ENCODE assay signal across 21 cellular contexts in the genomic region with DNA sequence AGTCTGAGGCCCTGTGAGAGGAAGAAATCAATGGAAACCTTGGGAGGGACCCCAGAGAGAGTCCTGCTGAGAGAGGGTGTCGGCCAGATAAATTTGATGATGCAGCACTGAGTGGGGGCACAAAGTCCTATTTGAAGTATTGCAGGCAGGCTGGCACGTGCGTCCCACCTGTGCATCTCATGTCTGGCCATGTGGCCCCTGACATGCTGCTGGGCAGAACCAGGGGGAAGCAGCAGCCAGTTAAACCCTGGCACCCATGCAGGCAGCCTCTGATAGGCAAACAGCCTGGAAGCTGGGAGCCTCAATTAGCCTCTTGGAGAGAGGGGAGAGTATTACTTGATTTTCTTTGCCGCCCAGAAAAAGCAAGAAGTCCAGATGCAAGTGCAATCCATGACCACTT.
A peak's percentile ranks its signal among the peaks of the same experiment; 100 is the strongest.
DNase-seq lines count a peak whose midpoint lies in the region; ATAC-seq, FAIRE-seq and TF ChIP-seq lines count a peak whose summit lies in the region.
"Had no signal": no experiment of that assay in that cellular context is flagged by ENCODE, and none has a peak within 500 bp of the region (broad histone marks: within the 10 kb centered on the region; RNA-seq: fewer than 3 reads in every experiment).

No MANE protein-coding gene starts in this region.

- peak overlapping the region; percentile 46 for H3K27ac Mint-ChIP-seq in activated naive CD8-positive, alpha-beta T cell treated with anti-CD3 and anti-CD28 coated beads, Interleukin-2, amount 10 ng/mL, durations not matched to agents 7 days and 5 days
- H3K27ac Mint-ChIP-seq in activated naive CD8-positive, alpha-beta T cell treated with anti-CD3 and anti-CD28 coated beads for 36 hours: no peak overlapping the region
- peak overlapping the region; percentile 59 for H3K27ac Mint-ChIP-seq in T-helper 17 cell
- peak overlapping the region; percentile 39 for H3K27ac Mint-ChIP-seq in stimulated activated effector memory CD8-positive, alpha-beta T cell treated with anti-CD3 and anti-CD28 coated beads, Interleukin-12 subunit alpha, Interleukin-12 subunit beta, amount 100 ng/mL, for 72 hours
- H3K27ac Mint-ChIP-seq: IgD-negative memory B cell had no signal

- H3K4me2 ChIP-seq in HepG2 (ENCODE audit: low read depth, low read length): no peak overlapping the region

- DNase-seq in activated naive CD8-positive, alpha-beta T cell treated with anti-CD3 and anti-CD28 coated beads, Interleukin-2, amount 10 ng/mL, durations not matched to agents 7 days and 5 days: no peak
- DNase-seq in activated naive CD8-positive, alpha-beta T cell treated with anti-CD3 and anti-CD28 coated beads for 36 hours: no peak
- DNase-seq in T-helper 17 cell (no peak), HepG2 (ENCODE audit: low spot score) (no peak), HTR-8/SVneo (ENCODE audit: insufficient read length, low spot score) (no peak), NCI-H748 treated with DMSO at 0.1 percent for 48 hours (lab: John Stamatoyannopoulos, UW) (no peak)
- no peak for DNase-seq in stimulated activated effector memory CD8-positive, alpha-beta T cell treated with anti-CD3 and anti-CD28 coated beads, Interleukin-12 subunit alpha, Interleukin-12 subunit beta, amount 100 ng/mL, for 72 hours (ENCODE audit: low spot score in 2 of 2)
- DNase-seq: DMS53, GDM1, GOT3, HCEC 1CT, MV-4-11, NCI-H1694, NCI-H2081, NCI-H524 treated with DMSO at 0.1 percent for 48 hours, Peyer's patch, SJCRH30 had no signal

- H3K9me3 ChIP-seq in T-helper 17 cell (ENCODE audit: control insufficient read depth, low read length, poor library complexity, severe bottlenecking) (no peaks in the 10 kb centered on the region), HepG2 (ENCODE audit: low read length) (no peaks in the 10 kb centered on the region)
- H3K9me3 ChIP-seq: Peyer's patch, SJCRH30 had no signal

- no peak overlapping the region for H3K27ac ChIP-seq in HepG2 (ENCODE audit: extremely low read length, insufficient read depth, low read length)
- H3K27ac ChIP-seq: Peyer's patch, SJCRH30 had no signal

- peaks cover 8% of the 10 kb centered on the region for H3K27me3 Mint-ChIP-seq in activated naive CD8-positive, alpha-beta T cell treated with anti-CD3 and anti-CD28 coated beads, Interleukin-2, amount 10 ng/mL, durations not matched to agents 7 days and 5 days
- H3K27me3 Mint-ChIP-seq in activated naive CD8-positive, alpha-beta T cell treated with anti-CD3 and anti-CD28 coated beads for 36 hours: no peaks in the 10 kb centered on the region
- peaks cover 14% of the 10 kb centered on the region for H3K27me3 Mint-ChIP-seq in T-helper 17 cell

- WGBS in HepG2 (ENCODE audit: low lambda C conversion rate): 0% methylated on average over 4 of the region's 4 CpGs

- FAIRE-seq in HepG2 (lab: Jason Lieb, UNC) (no peak), HTR-8/SVneo (lab: Jason Lieb, UNC) (no peak)
- FAIRE-seq: A204.1, D721Med, GM18507 had no signal

- H3K9ac ChIP-seq in HepG2 (ENCODE audit: insufficient read depth, low read depth, low read length): no peak overlapping the region

- no peaks in the 10 kb centered on the region for H3K4me1 ChIP-seq in HepG2 (ENCODE audit: insufficient read depth, low read length)
- H3K4me1 ChIP-seq: SJCRH30 had no signal

- no peak for TF ChIP-seq CTCF in HepG2 (CRISPR knock-in tag; IDR thresholded peaks at IDR 0.05)

- TF ChIP-seq RAD21 in HepG2 (CRISPR knock-in tag; IDR thresholded peaks at IDR 0.05): no peak

- H3K4me3 ChIP-seq in HepG2 (replicated peaks in 1 of 3; ENCODE audit: insufficient read depth in 1 of 3, low read depth in 2 of 3, low read length in 3 of 3): no peak overlapping the region
- H3K4me3 ChIP-seq: Peyer's patch, SJCRH30 had no signal

- H3K27me3 ChIP-seq in HepG2 (ENCODE audit: control insufficient read depth in 1 of 2, insufficient read depth in 2 of 2, low read length in 2 of 2): peaks cover 0 to 8% of the 10 kb centered on the region in 2 experiments; a peak in 1 of 5 replicates
- H3K27me3 ChIP-seq: Peyer's patch, SJCRH30 had no signal

- in situ Hi-C loops in HepG2 (cut with HindIII; ENCODE audit: extremely low pct_ligation_motif_present, low pct_unique_long_range_greater_than_20kb): no loop called here

- no peaks in the 10 kb centered on the region for H3K79me2 ChIP-seq in HepG2 (ENCODE audit: insufficient read depth, low read length)

- TF ChIP-seq EP300 in HepG2 (IDR thresholded peaks at IDR 0.05; ENCODE audit: low read depth in 2 of 2, low read length in 2 of 2) (no peak), HepG2 (CRISPR knock-in tag; IDR thresholded peaks at IDR 0.05; ENCODE audit: borderline replicate concordance) (no peak)

- POLR2A ChIA-PET in activated naive CD8-positive, alpha-beta T cell treated with anti-CD3 and anti-CD28 coated beads, Interleukin-2, amount 10 ng/mL, durations not matched to agents 7 days and 5 days (lab: Charles Lee): interaction anchor here (1.3 to 2.2 kb wide), 2 partner anchors 43 to 185 kb away, joined by 5 to 7 read pairs; no protein-coding TSS in a partner anchor
- POLR2A ChIA-PET in HepG2 (lab: Yijun Ruan, JAX): no interaction called here

- no TSS peak for BruUV-seq in HepG2 (replicated peaks; lab: Mats Ljungman, UMichigan)

- no peaks in the 10 kb centered on the region for H3K9me3 Mint-ChIP-seq in activated naive CD8-positive, alpha-beta T cell treated with anti-CD3 and anti-CD28 coated beads, Interleukin-2, amount 10 ng/mL, durations not matched to agents 7 days and 5 days
- no peaks in the 10 kb centered on the region for H3K9me3 Mint-ChIP-seq in activated naive CD8-positive, alpha-beta T cell treated with anti-CD3 and anti-CD28 coated beads for 36 hours
- H3K9me3 Mint-ChIP-seq in stimulated activated effector memory CD8-positive, alpha-beta T cell treated with anti-CD3 and anti-CD28 coated beads, Interleukin-12 subunit alpha, Interleukin-12 subunit beta, amount 100 ng/mL, for 72 hours: no peaks in the 10 kb centered on the region

- peaks cover 18% of the 10 kb centered on the region for H3K36me3 Mint-ChIP-seq in activated naive CD8-positive, alpha-beta T cell treated with anti-CD3 and anti-CD28 coated beads, Interleukin-2, amount 10 ng/mL, durations not matched to agents 7 days and 5 days
- H3K36me3 Mint-ChIP-seq in activated naive CD8-positive, alpha-beta T cell treated with anti-CD3 and anti-CD28 coated beads for 36 hours: no peaks in the 10 kb centered on the region
- peaks cover 2% of the 10 kb centered on the region for H3K36me3 Mint-ChIP-seq in T-helper 17 cell (ENCODE audit: low read depth)
- no peaks in the 10 kb centered on the region for H3K36me3 Mint-ChIP-seq in stimulated activated effector memory CD8-positive, alpha-beta T cell treated with anti-CD3 and anti-CD28 coated beads, Interleukin-12 subunit alpha, Interleukin-12 subunit beta, amount 100 ng/mL, for 72 hours
- H3K36me3 Mint-ChIP-seq: IgD-negative memory B cell had no signal

- intact Hi-C loops in HepG2 (cut with micrococcal nuclease; ENCODE audit: unreplicated experiment): no loop called here

- peaks cover 31% of the 10 kb centered on the region for H3K4me1 Mint-ChIP-seq in activated naive CD8-positive, alpha-beta T cell treated with anti-CD3 and anti-CD28 coated beads, Interleukin-2, amount 10 ng/mL, durations not matched to agents 7 days and 5 days
- H3K4me1 Mint-ChIP-seq in activated naive CD8-positive, alpha-beta T cell treated with anti-CD3 and anti-CD28 coated beads for 36 hours: no peaks in the 10 kb centered on the region
- H3K4me1 Mint-ChIP-seq in T-helper 17 cell: peaks cover 10% of the 10 kb centered on the region
- peaks cover 9% of the 10 kb centered on the region for H3K4me1 Mint-ChIP-seq in stimulated activated effector memory CD8-positive, alpha-beta T cell treated with anti-CD3 and anti-CD28 coated beads, Interleukin-12 subunit alpha, Interleukin-12 subunit beta, amount 100 ng/mL, for 72 hours
- H3K4me1 Mint-ChIP-seq: IgD-negative memory B cell had no signal

- H2AFZ ChIP-seq in HepG2 (ENCODE audit: low read length): no peak overlapping the region

- no peaks in the 10 kb centered on the region for H4K20me1 ChIP-seq in HepG2 (ENCODE audit: insufficient read depth, low read length)

- no peaks in the 10 kb centered on the region for H3K36me3 ChIP-seq in HepG2 (replicated peaks in 1 of 2; ENCODE audit: control insufficient read depth in 1 of 2, insufficient read depth in 2 of 2, low read length in 2 of 2)
- H3K36me3 ChIP-seq: Peyer's patch, SJCRH30 had no signal

- H3K4me3 Mint-ChIP-seq in activated naive CD8-positive, alpha-beta T cell treated with anti-CD3 and anti-CD28 coated beads, Interleukin-2, amount 10 ng/mL, durations not matched to agents 7 days and 5 days: no peak overlapping the region
- no peak overlapping the region for H3K4me3 Mint-ChIP-seq in activated naive CD8-positive, alpha-beta T cell treated with anti-CD3 and anti-CD28 coated beads for 36 hours
- H3K4me3 Mint-ChIP-seq in T-helper 17 cell: no peak overlapping the region
- H3K4me3 Mint-ChIP-seq in stimulated activated effector memory CD8-positive, alpha-beta T cell treated with anti-CD3 and anti-CD28 coated beads, Interleukin-12 subunit alpha, Interleukin-12 subunit beta, amount 100 ng/mL, for 72 hours: no peak overlapping the region
- H3K4me3 Mint-ChIP-seq: IgD-negative memory B cell had no signal

- CTCF ChIA-PET in HepG2 (lab: Yijun Ruan, JAX; ENCODE audit: low intra/inter-chr PET ratio, low total read pairs): no interaction called here

- ATAC-seq in activated naive CD8-positive, alpha-beta T cell treated with anti-CD3 and anti-CD28 coated beads, Interleukin-2, amount 10 ng/mL, durations not matched to agents 7 days and 5 days (ENCODE audit: low read depth): no peak
- ATAC-seq in T-helper 17 cell (no peak), HepG2 (no peak)
- no peak for ATAC-seq in stimulated activated effector memory CD8-positive, alpha-beta T cell treated with anti-CD3 and anti-CD28 coated beads, Interleukin-12 subunit alpha, Interleukin-12 subunit beta, amount 100 ng/mL, for 72 hours

- TF ChIP-seq POLR2A in HepG2 (IDR thresholded peaks at IDR 0.05; ENCODE audit: insufficient read depth in 1 of 2, low read depth in 2 of 2, low read length in 2 of 2): no peak

TF ChIP-seq in HepG2, 621 proteins besides CTCF, POLR2A, EP300 and RAD21:
- TF ChIP-seq ZNF746 (CRISPR knock-in tag; IDR thresholded peaks at IDR 0.05) (no peak), BHLHE40 (IDR thresholded peaks at IDR 0.05; ENCODE audit: low read length) (peak; percentile 41; the same call in 1 of the 2 replicates)
- TF ChIP-seq, protein P1, sequence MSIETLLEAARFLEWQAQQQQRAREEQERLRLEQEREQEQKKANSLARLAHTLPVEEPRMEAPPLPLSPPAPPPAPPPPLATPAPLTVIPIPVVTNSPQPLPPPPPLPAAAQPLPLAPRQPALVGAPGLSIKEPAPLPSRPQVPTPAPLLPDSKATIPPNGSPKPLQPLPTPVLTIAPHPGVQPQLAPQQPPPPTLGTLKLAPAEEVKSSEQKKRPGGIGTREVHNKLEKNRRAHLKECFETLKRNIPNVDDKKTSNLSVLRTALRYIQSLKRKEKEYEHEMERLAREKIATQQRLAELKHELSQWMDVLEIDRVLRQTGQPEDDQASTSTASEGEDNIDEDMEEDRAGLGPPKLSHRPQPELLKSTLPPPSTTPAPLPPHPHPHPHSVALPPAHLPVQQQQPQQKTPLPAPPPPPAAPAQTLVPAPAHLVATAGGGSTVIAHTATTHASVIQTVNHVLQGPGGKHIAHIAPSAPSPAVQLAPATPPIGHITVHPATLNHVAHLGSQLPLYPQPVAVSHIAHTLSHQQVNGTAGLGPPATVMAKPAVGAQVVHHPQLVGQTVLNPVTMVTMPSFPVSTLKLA (IDR thresholded peaks at IDR 0.05): peak; percentile 36; the same call in 1 of the 2 replicates
